In the genomic region with DNA sequence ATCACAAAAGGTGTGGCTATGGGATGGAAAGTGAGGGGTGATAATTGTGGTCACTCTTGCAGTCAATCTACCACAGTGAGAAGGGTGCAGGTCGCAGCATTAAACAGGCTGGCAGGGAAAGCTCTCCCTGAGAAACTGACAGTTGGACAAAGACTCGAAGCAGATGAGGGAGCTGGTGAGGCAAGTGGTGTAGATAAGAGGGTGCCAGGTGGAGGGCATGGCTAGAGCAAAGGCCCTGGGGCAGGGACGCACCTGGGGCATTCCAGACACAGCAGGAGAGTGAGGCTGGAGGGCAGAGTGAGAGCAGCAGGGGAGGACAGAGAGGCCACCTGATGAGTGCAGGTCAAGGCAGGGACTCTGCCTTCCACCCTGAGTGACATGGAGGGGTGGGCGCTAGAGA, we compare ENCODE assay signal across 6 cellular contexts.
"Had no signal": no experiment of that assay in that cellular context is flagged by ENCODE, and none has a peak within 500 bp of the region (broad histone marks: within the 10 kb centered on the region; RNA-seq: fewer than 3 reads in every experiment).

No MANE protein-coding gene starts in this region.

- H3K4me3 ChIP-seq: GM23338, HAP-1, K562 had no signal

- H2AFZ ChIP-seq: GM23338 had no signal

- ATAC-seq: K562 had no signal

- FAIRE-seq: HTR-8/SVneo, K562 had no signal

- H3K4me3 Mint-ChIP-seq: GM23338 had no signal

- H3K9me3 Mint-ChIP-seq: GM23338 had no signal

- H3K9me3 ChIP-seq: HAP-1 had no signal

- H3K27ac Mint-ChIP-seq: GM23338 had no signal

- H3K36me3 ChIP-seq: HAP-1 had no signal

- H3K4me1 Mint-ChIP-seq: GM23338 had no signal

- DNase-seq: H7, IMR-90 had no signal

- H3K4me1 ChIP-seq: HAP-1 had no signal

- H3K4me2 ChIP-seq: GM23338 had no signal
